In genomic region chr2:171878481-171878993, GRCh38 we compare ENCODE assay signal across 1 cellular context.
TF ChIP-seq lines count a peak whose summit lies in the region.

No MANE protein-coding gene starts in this region.

TF ChIP-seq in K562, 482 proteins besides CTCF, POLR2A, EP300 and RAD21 (continued from another document and continues in another):
- TF ChIP-seq, protein P1, sequence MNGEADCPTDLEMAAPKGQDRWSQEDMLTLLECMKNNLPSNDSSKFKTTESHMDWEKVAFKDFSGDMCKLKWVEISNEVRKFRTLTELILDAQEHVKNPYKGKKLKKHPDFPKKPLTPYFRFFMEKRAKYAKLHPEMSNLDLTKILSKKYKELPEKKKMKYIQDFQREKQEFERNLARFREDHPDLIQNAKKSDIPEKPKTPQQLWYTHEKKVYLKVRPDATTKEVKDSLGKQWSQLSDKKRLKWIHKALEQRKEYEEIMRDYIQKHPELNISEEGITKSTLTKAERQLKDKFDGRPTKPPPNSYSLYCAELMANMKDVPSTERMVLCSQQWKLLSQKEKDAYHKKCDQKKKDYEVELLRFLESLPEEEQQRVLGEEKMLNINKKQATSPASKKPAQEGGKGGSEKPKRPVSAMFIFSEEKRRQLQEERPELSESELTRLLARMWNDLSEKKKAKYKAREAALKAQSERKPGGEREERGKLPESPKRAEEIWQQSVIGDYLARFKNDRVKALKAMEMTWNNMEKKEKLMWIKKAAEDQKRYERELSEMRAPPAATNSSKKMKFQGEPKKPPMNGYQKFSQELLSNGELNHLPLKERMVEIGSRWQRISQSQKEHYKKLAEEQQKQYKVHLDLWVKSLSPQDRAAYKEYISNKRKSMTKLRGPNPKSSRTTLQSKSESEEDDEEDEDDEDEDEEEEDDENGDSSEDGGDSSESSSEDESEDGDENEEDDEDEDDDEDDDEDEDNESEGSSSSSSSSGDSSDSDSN (IDR thresholded peaks at IDR 0.05; ENCODE audit: borderline replicate concordance in 1 of 2, low read depth in 2 of 2, low read length in 2 of 2), result 0 out of 4 replicates have a peak, but pooled peaks of 1 of the 2 experiments have one; percentile 38
- TF ChIP-seq ESRRB (CRISPR knock-in tag; IDR thresholded peaks at IDR 0.05; ENCODE audit: borderline replicate concordance) (no peak), MAX (CRISPR knock-in tag; IDR thresholded peaks at IDR 0.05) (no peak), SIRT6 (IDR thresholded peaks at IDR 0.05; ENCODE audit: low read depth, low read length) (no peak), PCBP2 (IDR thresholded peaks at IDR 0.05; ENCODE audit: low read depth, low read length, poor library complexity, severe bottlenecking) (no peak), EZH2 (IDR thresholded peaks at IDR 0.05; ENCODE audit: borderline replicate concordance, low read depth, low read length) (no peak), ZNF184 (CRISPR knock-in tag; IDR thresholded peaks at IDR 0.05) (no peak), SLC30A9 (CRISPR knock-in tag; IDR thresholded peaks at IDR 0.05) (no peak), RUNX1 (IDR thresholded peaks at IDR 0.05; ENCODE audit: low read depth) (no peak), STAT5B (CRISPR knock-in tag; IDR thresholded peaks at IDR 0.05) (no peak), ZNF76 (CRISPR knock-in tag; IDR thresholded peaks at IDR 0.05; ENCODE audit: borderline replicate concordance) (no peak), FOXK2 (conservative IDR thresholded peaks at IDR 0.05 in 1 of 2, IDR thresholded peaks at IDR 0.05 in 1 of 2; ENCODE audit: low read depth in 2 of 2) (0 out of 4 replicates have a peak, but pooled peaks of 1 of the 2 experiments have one; percentile 46), RCOR1 (IDR thresholded peaks at IDR 0.05; ENCODE audit: borderline replicate concordance in 1 of 2, low read depth in 2 of 2, low read length in 2 of 2) (peak in 1 of 2 experiments; percentile 36; a peak in 1 of 4 replicates), CXXC5 (CRISPR knock-in tag; IDR thresholded peaks at IDR 0.05) (no peak), MAZ (CRISPR knock-in tag; conservative IDR thresholded peaks at IDR 0.05 in 1 of 2, IDR thresholded peaks at IDR 0.05 in 1 of 2) (no peak), TARDBP (IDR thresholded peaks at IDR 0.05) (no peak), GABPA (tag; conservative IDR thresholded peaks at IDR 0.05; ENCODE audit: low read depth) (peak; percentile 10; the same call in 1 of the 2 replicates), CREB3 (tag; conservative IDR thresholded peaks at IDR 0.05; ENCODE audit: low read depth) (no peak), MYNN (IDR thresholded peaks at IDR 0.05) (no peak), MYNN (CRISPR knock-in tag; IDR thresholded peaks at IDR 0.05) (no peak), KLF13 (tag; IDR thresholded peaks at IDR 0.05; ENCODE audit: borderline replicate concordance, low read depth) (no peak), RBM17 (IDR thresholded peaks at IDR 0.05; ENCODE audit: borderline replicate concordance, low read depth, low read length) (no peak), CBFA2T3 (IDR thresholded peaks at IDR 0.05) (no peak), TAF7 (tag; IDR thresholded peaks at IDR 0.05) (peak; percentile 75; the same call in 1 of the 2 replicates), ZNF398 (CRISPR knock-in tag; IDR thresholded peaks at IDR 0.05) (no peak), ZC3H4 (CRISPR knock-in tag; IDR thresholded peaks at IDR 0.05; ENCODE audit: borderline replicate concordance) (no peak), NFE2 (IDR thresholded peaks at IDR 0.05; ENCODE audit: low read depth) (no peak), L3MBTL2 (IDR thresholded peaks at IDR 0.05) (peak; percentile 88), CHD4 (IDR thresholded peaks at IDR 0.05; ENCODE audit: insufficient read depth, insufficient replicate concordance, low read depth, low read length, poor library complexity, severe bottlenecking) (no peak)
- TF ChIP-seq, protein P2, sequence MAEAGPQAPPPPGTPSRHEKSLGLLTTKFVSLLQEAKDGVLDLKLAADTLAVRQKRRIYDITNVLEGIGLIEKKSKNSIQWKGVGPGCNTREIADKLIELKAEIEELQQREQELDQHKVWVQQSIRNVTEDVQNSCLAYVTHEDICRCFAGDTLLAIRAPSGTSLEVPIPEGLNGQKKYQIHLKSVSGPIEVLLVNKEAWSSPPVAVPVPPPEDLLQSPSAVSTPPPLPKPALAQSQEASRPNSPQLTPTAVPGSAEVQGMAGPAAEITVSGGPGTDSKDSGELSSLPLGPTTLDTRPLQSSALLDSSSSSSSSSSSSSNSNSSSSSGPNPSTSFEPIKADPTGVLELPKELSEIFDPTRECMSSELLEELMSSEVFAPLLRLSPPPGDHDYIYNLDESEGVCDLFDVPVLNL (CRISPR knock-in tag; IDR thresholded peaks at IDR 0.05; ENCODE audit: low read depth), result no peak
- TF ChIP-seq, protein P3, sequence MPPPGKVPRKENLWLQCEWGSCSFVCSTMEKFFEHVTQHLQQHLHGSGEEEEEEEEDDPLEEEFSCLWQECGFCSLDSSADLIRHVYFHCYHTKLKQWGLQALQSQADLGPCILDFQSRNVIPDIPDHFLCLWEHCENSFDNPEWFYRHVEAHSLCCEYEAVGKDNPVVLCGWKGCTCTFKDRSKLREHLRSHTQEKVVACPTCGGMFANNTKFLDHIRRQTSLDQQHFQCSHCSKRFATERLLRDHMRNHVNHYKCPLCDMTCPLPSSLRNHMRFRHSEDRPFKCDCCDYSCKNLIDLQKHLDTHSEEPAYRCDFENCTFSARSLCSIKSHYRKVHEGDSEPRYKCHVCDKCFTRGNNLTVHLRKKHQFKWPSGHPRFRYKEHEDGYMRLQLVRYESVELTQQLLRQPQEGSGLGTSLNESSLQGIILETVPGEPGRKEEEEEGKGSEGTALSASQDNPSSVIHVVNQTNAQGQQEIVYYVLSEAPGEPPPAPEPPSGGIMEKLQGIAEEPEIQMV (tag; conservative IDR thresholded peaks at IDR 0.05; ENCODE audit: low read depth), result no peak
- TF ChIP-seq, protein P4, sequence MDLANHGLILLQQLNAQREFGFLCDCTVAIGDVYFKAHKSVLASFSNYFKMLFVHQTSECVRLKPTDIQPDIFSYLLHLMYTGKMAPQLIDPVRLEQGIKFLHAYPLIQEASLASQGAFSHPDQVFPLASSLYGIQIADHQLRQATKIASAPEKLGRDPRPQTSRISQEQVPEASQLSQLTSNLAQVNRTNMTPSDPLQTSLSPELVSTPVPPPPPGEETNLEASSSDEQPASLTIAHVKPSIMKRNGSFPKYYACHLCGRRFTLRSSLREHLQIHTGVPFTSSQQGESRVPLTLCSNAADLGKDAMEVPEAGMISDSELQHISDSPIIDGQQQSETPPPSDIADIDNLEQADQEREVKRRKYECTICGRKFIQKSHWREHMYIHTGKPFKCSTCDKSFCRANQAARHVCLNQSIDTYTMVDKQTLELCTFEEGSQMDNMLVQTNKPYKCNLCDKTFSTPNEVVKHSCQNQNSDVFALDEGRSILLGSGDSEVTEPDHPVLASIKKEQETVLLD (IDR thresholded peaks at IDR 0.05), result no peak
- TF ChIP-seq, protein P5, sequence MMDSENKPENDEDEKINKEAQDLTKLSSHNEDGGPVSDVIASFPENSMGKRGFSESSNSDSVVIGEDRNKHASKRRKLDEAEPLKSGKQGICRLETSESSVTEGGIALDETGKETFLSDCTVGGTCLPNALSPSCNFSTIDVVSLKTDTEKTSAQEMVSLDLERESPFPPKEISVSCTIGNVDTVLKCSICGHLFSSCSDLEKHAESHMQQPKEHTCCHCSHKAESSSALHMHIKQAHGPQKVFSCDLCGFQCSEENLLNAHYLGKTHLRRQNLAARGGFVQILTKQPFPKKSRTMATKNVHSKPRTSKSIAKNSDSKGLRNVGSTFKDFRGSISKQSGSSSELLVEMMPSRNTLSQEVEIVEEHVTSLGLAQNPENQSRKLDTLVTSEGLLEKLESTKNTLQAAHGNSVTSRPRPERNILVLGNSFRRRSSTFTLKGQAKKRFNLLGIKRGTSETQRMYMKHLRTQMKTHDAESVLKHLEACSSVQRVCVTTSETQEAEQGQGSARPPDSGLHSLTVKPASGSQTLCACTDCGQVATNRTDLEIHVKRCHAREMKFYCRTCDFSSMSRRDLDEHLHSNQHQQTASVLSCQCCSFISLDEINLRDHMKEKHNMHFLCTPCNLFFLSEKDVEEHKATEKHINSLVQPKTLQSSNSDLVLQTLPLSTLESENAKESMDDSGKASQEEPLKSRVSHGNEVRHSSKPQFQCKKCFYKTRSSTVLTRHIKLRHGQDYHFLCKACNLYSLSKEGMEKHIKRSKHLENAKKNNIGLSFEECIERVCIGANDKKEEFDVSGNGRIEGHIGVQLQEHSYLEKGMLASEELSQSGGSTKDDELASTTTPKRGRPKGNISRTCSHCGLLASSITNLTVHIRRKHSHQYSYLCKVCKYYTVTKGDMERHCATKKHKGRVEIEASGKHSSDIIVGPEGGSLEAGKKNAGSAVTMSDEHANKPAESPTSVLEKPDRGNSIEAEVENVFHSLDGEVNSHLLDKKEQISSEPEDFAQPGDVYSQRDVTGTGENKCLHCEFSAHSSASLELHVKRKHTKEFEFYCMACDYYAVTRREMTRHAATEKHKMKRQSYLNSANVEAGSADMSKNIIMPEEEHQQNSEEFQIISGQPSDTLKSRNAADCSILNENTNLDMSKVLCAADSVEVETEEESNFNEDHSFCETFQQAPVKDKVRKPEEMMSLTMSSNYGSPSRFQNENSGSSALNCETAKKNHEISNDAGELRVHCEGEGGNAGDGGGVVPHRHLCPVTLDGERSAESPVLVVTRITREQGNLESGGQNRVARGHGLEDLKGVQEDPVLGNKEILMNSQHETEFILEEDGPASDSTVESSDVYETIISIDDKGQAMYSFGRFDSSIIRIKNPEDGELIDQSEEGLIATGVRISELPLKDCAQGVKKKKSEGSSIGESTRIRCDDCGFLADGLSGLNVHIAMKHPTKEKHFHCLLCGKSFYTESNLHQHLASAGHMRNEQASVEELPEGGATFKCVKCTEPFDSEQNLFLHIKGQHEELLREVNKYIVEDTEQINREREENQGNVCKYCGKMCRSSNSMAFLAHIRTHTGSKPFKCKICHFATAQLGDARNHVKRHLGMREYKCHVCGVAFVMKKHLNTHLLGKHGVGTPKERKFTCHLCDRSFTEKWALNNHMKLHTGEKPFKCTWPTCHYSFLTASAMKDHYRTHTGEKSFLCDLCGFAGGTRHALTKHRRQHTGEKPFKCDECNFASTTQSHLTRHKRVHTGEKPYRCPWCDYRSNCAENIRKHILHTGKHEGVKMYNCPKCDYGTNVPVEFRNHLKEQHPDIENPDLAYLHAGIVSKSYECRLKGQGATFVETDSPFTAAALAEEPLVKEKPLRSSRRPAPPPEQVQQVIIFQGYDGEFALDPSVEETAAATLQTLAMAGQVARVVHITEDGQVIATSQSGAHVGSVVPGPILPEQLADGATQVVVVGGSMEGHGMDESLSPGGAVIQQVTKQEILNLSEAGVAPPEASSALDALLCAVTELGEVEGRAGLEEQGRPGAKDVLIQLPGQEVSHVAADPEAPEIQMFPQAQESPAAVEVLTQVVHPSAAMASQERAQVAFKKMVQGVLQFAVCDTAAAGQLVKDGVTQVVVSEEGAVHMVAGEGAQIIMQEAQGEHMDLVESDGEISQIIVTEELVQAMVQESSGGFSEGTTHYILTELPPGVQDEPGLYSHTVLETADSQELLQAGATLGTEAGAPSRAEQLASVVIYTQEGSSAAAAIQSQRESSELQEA (IDR thresholded peaks at IDR 0.05; ENCODE audit: low read depth), result no peak
- TF ChIP-seq, protein P6, sequence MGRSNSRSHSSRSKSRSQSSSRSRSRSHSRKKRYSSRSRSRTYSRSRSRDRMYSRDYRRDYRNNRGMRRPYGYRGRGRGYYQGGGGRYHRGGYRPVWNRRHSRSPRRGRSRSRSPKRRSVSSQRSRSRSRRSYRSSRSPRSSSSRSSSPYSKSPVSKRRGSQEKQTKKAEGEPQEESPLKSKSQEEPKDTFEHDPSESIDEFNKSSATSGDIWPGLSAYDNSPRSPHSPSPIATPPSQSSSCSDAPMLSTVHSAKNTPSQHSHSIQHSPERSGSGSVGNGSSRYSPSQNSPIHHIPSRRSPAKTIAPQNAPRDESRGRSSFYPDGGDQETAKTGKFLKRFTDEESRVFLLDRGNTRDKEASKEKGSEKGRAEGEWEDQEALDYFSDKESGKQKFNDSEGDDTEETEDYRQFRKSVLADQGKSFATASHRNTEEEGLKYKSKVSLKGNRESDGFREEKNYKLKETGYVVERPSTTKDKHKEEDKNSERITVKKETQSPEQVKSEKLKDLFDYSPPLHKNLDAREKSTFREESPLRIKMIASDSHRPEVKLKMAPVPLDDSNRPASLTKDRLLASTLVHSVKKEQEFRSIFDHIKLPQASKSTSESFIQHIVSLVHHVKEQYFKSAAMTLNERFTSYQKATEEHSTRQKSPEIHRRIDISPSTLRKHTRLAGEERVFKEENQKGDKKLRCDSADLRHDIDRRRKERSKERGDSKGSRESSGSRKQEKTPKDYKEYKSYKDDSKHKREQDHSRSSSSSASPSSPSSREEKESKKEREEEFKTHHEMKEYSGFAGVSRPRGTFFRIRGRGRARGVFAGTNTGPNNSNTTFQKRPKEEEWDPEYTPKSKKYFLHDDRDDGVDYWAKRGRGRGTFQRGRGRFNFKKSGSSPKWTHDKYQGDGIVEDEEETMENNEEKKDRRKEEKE (IDR thresholded peaks at IDR 0.05; ENCODE audit: borderline replicate concordance in 1 of 2, control insufficient read depth in 1 of 2, low read depth in 2 of 2, low read length in 1 of 2), result no peak
